In genomic region chr9:31243386-31243785, GRCh38 we compare ENCODE assay signal across 25 cellular contexts.
"Had no signal": no experiment of that assay in that cellular context is flagged by ENCODE, and none has a peak within 500 bp of the region (broad histone marks: within the 10 kb centered on the region; RNA-seq: fewer than 3 reads in every experiment).

No MANE protein-coding gene starts in this region.

- H3K27me3 Mint-ChIP-seq: memory B cell; natural killer cell treated with Interleukin-12 subunit alpha and Interleukin-12 subunit beta and Interleukin-15 and Interleukin-18, amount 100 ng/mL, for 72 hours; stimulated activated naive CD8-positive, alpha-beta T cell treated with anti-CD3 and anti-CD28 coated beads, Interleukin-15, amount 100 ng/mL, for 72 hours had no signal

- H3K9me3 Mint-ChIP-seq: stimulated activated naive CD8-positive, alpha-beta T cell treated with anti-CD3 and anti-CD28 coated beads, Interleukin-15, amount 100 ng/mL, for 72 hours had no signal

- H3K4me3 ChIP-seq: dorsolateral prefrontal cortex, gastroesophageal sphincter, heart left ventricle, lung, pancreas, right lobe of liver, thyroid gland had no signal

- H3K9me3 ChIP-seq: gastroesophageal sphincter, heart left ventricle, pancreas, right lobe of liver, thyroid gland had no signal

- H3K27me3 ChIP-seq: dorsolateral prefrontal cortex, gastroesophageal sphincter, heart left ventricle, right lobe of liver, thyroid gland had no signal

- H3K27ac Mint-ChIP-seq: memory B cell; natural killer cell treated with Interleukin-12 subunit alpha and Interleukin-12 subunit beta and Interleukin-15 and Interleukin-18, amount 100 ng/mL, for 72 hours; stimulated activated naive CD8-positive, alpha-beta T cell treated with anti-CD3 and anti-CD28 coated beads, Interleukin-15, amount 100 ng/mL, for 72 hours had no signal

- H3K4me1 ChIP-seq: gastroesophageal sphincter, heart left ventricle, pancreas, right lobe of liver, thyroid gland had no signal

- H3K4me3 Mint-ChIP-seq: memory B cell; naive B cell; natural killer cell treated with Interleukin-12 subunit alpha and Interleukin-12 subunit beta and Interleukin-15 and Interleukin-18, amount 100 ng/mL, for 72 hours; stimulated activated naive CD8-positive, alpha-beta T cell treated with anti-CD3 and anti-CD28 coated beads, Interleukin-15, amount 100 ng/mL, for 72 hours had no signal

- DNase-seq: caudate nucleus; cerebellar nuclear complex; dorsolateral prefrontal cortex; effector CD4-positive, alpha-beta T cell; foreskin fibroblast; heart left ventricle; hippocampal formation; left ventricle myocardium superior; naive B cell; pancreas; retina; right lobe of liver; small intestine; stimulated activated CD4-positive, alpha-beta T cell treated with anti-CD3 and anti-CD28 coated beads, Interleukin-12 subunit alpha, Interleukin-12 subunit beta, amount 100 ng/mL, for 4 hours; stimulated activated CD4-positive, alpha-beta T cell treated with anti-CD3 and anti-CD28 coated beads, Interleukin-1b, Interleukin-23, amount 100 ng/mL, for 48 hours; stimulated activated CD4-positive, alpha-beta T cell treated with anti-CD3 and anti-CD28 coated beads, Interleukin-4, amount 100 ng/mL, for 1 hour; stimulated activated CD8-positive, alpha-beta memory T cell treated with anti-CD3 and anti-CD28 coated beads, Interleukin-4, amount 100 ng/mL, for 48 hours; stimulated activated naive CD4-positive, alpha-beta T cell; stimulated activated naive CD8-positive, alpha-beta T cell treated with anti-CD3 and anti-CD28 coated beads, Interleukin-15, amount 100 ng/mL, for 72 hours; thyroid gland; trophoblast cell had no signal

- H3K36me3 Mint-ChIP-seq: memory B cell; naive B cell; natural killer cell treated with Interleukin-12 subunit alpha and Interleukin-12 subunit beta and Interleukin-15 and Interleukin-18, amount 100 ng/mL, for 72 hours had no signal

- ATAC-seq: gastroesophageal sphincter; heart left ventricle; left ventricle myocardium superior; natural killer cell treated with Interleukin-12 subunit alpha and Interleukin-12 subunit beta and Interleukin-15 and Interleukin-18, amount 100 ng/mL, for 72 hours; pancreas; right lobe of liver; stimulated activated naive CD8-positive, alpha-beta T cell treated with anti-CD3 and anti-CD28 coated beads, Interleukin-15, amount 100 ng/mL, for 72 hours had no signal

- H3K4me1 Mint-ChIP-seq: memory B cell; naive B cell; stimulated activated naive CD8-positive, alpha-beta T cell treated with anti-CD3 and anti-CD28 coated beads, Interleukin-15, amount 100 ng/mL, for 72 hours had no signal

- H3K27ac ChIP-seq: dorsolateral prefrontal cortex, gastroesophageal sphincter, heart left ventricle, pancreas, right lobe of liver, thyroid gland had no signal

- H3K36me3 ChIP-seq: gastroesophageal sphincter, heart left ventricle, pancreas, right lobe of liver, thyroid gland had no signal
